ENCODE assay signal across 1 cellular context in genomic region chr17:81583589-81584337, GRCh38.
TF ChIP-seq lines count a peak whose summit lies in the region.

No MANE protein-coding gene starts in this region.

TF ChIP-seq in HEK293, 187 proteins besides CTCF, POLR2A, EP300 and RAD21 (continued from another document and continues in another):
- TF ChIP-seq TSHZ1 (tag by site-specific recombination; IDR thresholded peaks at IDR 0.05; ENCODE audit: borderline replicate concordance) (peak; percentile 97), ZNF580 (tag by site-specific recombination; IDR thresholded peaks at IDR 0.05) (peak; percentile 92), ZNF239 (tag by site-specific recombination; IDR thresholded peaks at IDR 0.05) (no peak; the same call in 1 of the 2 replicates), ZNF366 (tag by site-specific recombination; conservative IDR thresholded peaks at IDR 0.05) (peak; percentile 94), ZNF121 (tag by site-specific recombination; IDR thresholded peaks at IDR 0.05) (peak; percentile 47; the same call in 1 of the 2 replicates), KLF17 (tag by site-specific recombination; IDR thresholded peaks at IDR 0.05) (peak; percentile 71), ZNF544 (tag by site-specific recombination; IDR thresholded peaks at IDR 0.05) (no peak), KLF10 (tag by site-specific recombination; IDR thresholded peaks at IDR 0.05) (peak; percentile 86), ZFP3 (tag by site-specific recombination; IDR thresholded peaks at IDR 0.05; ENCODE audit: low read depth) (no peak), HOXD13 (CRISPR knock-in tag; IDR thresholded peaks at IDR 0.05; ENCODE audit: borderline replicate concordance) (peak; percentile 76), SCRT1 (tag by site-specific recombination; IDR thresholded peaks at IDR 0.05; ENCODE audit: borderline replicate concordance) (peak; percentile 69; the same call in 1 of the 2 replicates), HOXA7 (CRISPR knock-in tag; IDR thresholded peaks at IDR 0.05; ENCODE audit: borderline replicate concordance) (no peak), ZNF670 (tag by site-specific recombination; IDR thresholded peaks at IDR 0.05; ENCODE audit: low read depth) (no peak), ZNF677 (tag by site-specific recombination; IDR thresholded peaks at IDR 0.05) (no peak), SP7 (tag by site-specific recombination; IDR thresholded peaks at IDR 0.05) (peak; percentile 100), ATF2 (tag by site-specific recombination; IDR thresholded peaks at IDR 0.05; ENCODE audit: low read depth) (peak; percentile 79), PRDM4 (tag by site-specific recombination; IDR thresholded peaks at IDR 0.05) (peak; percentile 95), ZNF280D (tag by site-specific recombination; IDR thresholded peaks at IDR 0.05) (no peak), ZNF335 (tag by site-specific recombination; conservative IDR thresholded peaks at IDR 0.05) (peak; percentile 26; the same call in 1 of the 2 replicates), WT1 (tag by site-specific recombination; IDR thresholded peaks at IDR 0.05) (peak; percentile 99), FEZF1 (tag by site-specific recombination; IDR thresholded peaks at IDR 0.05) (peak; percentile 97), ZSCAN30 (tag by site-specific recombination; IDR thresholded peaks at IDR 0.05) (peak; percentile 79; the same call in 1 of the 2 replicates), ZNF423 (tag by site-specific recombination; IDR thresholded peaks at IDR 0.05) (peak; percentile 55; the same call in 1 of the 2 replicates), ZNF664 (tag by site-specific recombination; IDR thresholded peaks at IDR 0.05) (0 out of 2 replicates have a peak, but pooled peaks have one; percentile 56), ZNF621 (tag by site-specific recombination; IDR thresholded peaks at IDR 0.05) (no peak), ZNF10 (tag by site-specific recombination; IDR thresholded peaks at IDR 0.05) (peak; percentile 81; the same call in 1 of the 2 replicates), ZNF24 (tag by site-specific recombination; IDR thresholded peaks at IDR 0.05) (peak; percentile 96), ZNF146 (tag by site-specific recombination; IDR thresholded peaks at IDR 0.05) (peak; percentile 39; the same call in 1 of the 2 replicates), ZNF394 (tag by site-specific recombination; IDR thresholded peaks at IDR 0.05; ENCODE audit: borderline replicate concordance) (peak; percentile 76), ZIC2 (tag by site-specific recombination; IDR thresholded peaks at IDR 0.05) (peak; percentile 78), ZBTB8A (tag by site-specific recombination; IDR thresholded peaks at IDR 0.05) (peak; percentile 54), ZNF843 (tag by site-specific recombination; IDR thresholded peaks at IDR 0.05) (peak; percentile 98), ZNF530 (tag by site-specific recombination; IDR thresholded peaks at IDR 0.05; ENCODE audit: low read depth) (no peak), ZNF18 (tag by site-specific recombination; IDR thresholded peaks at IDR 0.05) (peak; percentile 79), ZFP69B (tag by site-specific recombination; IDR thresholded peaks at IDR 0.05) (peak; percentile 69; the same call in 1 of the 2 replicates), ZNF555 (tag by site-specific recombination; conservative IDR thresholded peaks at IDR 0.05) (no peak), GFI1B (tag by site-specific recombination; IDR thresholded peaks at IDR 0.05) (peak; percentile 95), BCL11B (tag by site-specific recombination; IDR thresholded peaks at IDR 0.05; ENCODE audit: low read depth) (no peak), ZNF138 (tag by site-specific recombination; IDR thresholded peaks at IDR 0.05; ENCODE audit: borderline replicate concordance) (no peak), ZNF221 (tag by site-specific recombination; IDR thresholded peaks at IDR 0.05; ENCODE audit: borderline replicate concordance) (peak; percentile 62; the same call in 1 of the 2 replicates), KLF8 (tag by site-specific recombination; IDR thresholded peaks at IDR 0.05) (peak; percentile 97), ZNF529 (tag by site-specific recombination; IDR thresholded peaks at IDR 0.05; ENCODE audit: insufficient replicate concordance) (no peak), ZFHX2 (tag by site-specific recombination; conservative IDR thresholded peaks at IDR 0.05) (0 out of 2 replicates have a peak, but pooled peaks have one; percentile 16), ZNF704 (tag by site-specific recombination; IDR thresholded peaks at IDR 0.05) (no peak), ZNF398 (tag by site-specific recombination; IDR thresholded peaks at IDR 0.05) (peak; percentile 55), AEBP2 (tag by site-specific recombination; IDR thresholded peaks at IDR 0.05; ENCODE audit: borderline replicate concordance) (no peak)
